Comparison of ENCODE assay signal across 17 cellular contexts in the genomic region with DNA sequence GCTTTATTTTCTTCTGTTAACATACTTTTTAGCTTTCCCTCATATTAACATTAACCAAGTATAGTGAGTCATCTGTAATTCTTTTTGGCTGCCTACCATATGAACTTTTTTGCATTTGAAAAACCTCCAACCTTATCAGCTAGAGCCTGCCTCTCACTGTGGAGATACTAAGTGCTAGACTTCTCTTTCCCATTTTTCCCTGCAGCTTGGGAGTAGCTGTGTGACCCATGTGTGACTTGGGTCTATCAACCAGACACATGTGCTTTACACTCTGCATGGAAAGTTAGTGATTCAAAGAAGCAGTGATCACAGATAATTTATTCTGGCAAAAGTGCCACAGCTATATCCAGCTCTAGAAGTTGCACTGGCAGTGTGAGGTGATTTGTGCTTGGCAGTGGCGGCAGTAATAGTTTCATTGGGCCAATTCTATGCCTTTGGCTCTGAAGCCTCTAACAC. TPM values are rescaled to one million over a fixed set of nuclear protein-coding genes. Genes with fewer than 3 reads are reported as not detected.
DNase-seq lines count a peak whose midpoint lies in the region; ATAC-seq and TF ChIP-seq lines count a peak whose summit lies in the region.
"Had no signal": no experiment of that assay in that cellular context is flagged by ENCODE, and none has a peak within 500 bp of the region (broad histone marks: within the 10 kb centered on the region; RNA-seq: fewer than 3 reads in every experiment).

No MANE protein-coding gene starts in this region.

- H3K9me3 Mint-ChIP-seq in MCF 10A (ENCODE audit: unreplicated experiment) = no peaks in the 10 kb centered on the region
- H3K9me3 Mint-ChIP-seq: activated CD4-positive, alpha-beta memory T cell treated with anti-CD3 and anti-CD28 coated beads for 36 hours; activated naive CD4-positive, alpha-beta T cell treated with anti-CD3 and anti-CD28 coated beads, Interleukin-2, amount 10 ng/mL, durations not matched to agents 7 days and 5 days had no signal

- no TSS peak for BruUV-seq in MCF 10A (replicated peaks; lab: Mats Ljungman, UMichigan)

- H3K9me3 ChIP-seq in breast epithelium (no peaks in the 10 kb centered on the region), right atrium auricular region (no peaks in the 10 kb centered on the region)

- no peak overlapping the region for H3K4me3 Mint-ChIP-seq in MCF 10A (ENCODE audit: unreplicated experiment)
- H3K4me3 Mint-ChIP-seq: activated CD4-positive, alpha-beta memory T cell treated with anti-CD3 and anti-CD28 coated beads for 36 hours; activated naive CD4-positive, alpha-beta T cell treated with anti-CD3 and anti-CD28 coated beads, Interleukin-2, amount 10 ng/mL, durations not matched to agents 7 days and 5 days had no signal

- H3K4me3 ChIP-seq in breast epithelium (no peak overlapping the region), astrocyte of the spinal cord (ENCODE audit: low read depth, low read length) (no peak overlapping the region), right atrium auricular region (no peak overlapping the region)

- CTCF ChIA-PET in MCF 10A (lab: Yijun Ruan, JAX) = no interaction called here

- TF ChIP-seq CTCF in MCF 10A (IDR thresholded peaks at IDR 0.05; ENCODE audit: unreplicated experiment) = no peak
- no peak for TF ChIP-seq CTCF in breast epithelium (IDR thresholded peaks at IDR 0.05)
- TF ChIP-seq CTCF in astrocyte of the spinal cord (IDR thresholded peaks at IDR 0.05; ENCODE audit: low read depth, low read length) = no peak
- TF ChIP-seq CTCF in right atrium auricular region (IDR thresholded peaks at IDR 0.05) = no peak

- ATAC-seq in GM21367 (IDR thresholded peaks at IDR 0.05; ENCODE audit: unreplicated experiment) (no peak), HG03457 (IDR thresholded peaks at IDR 0.05; ENCODE audit: unreplicated experiment) (no peak), HG02981 (IDR thresholded peaks at IDR 0.05; ENCODE audit: unreplicated experiment) (no peak)

- no peak for TF ChIP-seq POLR2A in breast epithelium (IDR thresholded peaks at IDR 0.05)

- H3K27me3 ChIP-seq in breast epithelium (no peaks in the 10 kb centered on the region), right atrium auricular region (no peaks in the 10 kb centered on the region)

- no peaks in the 10 kb centered on the region for H3K27me3 Mint-ChIP-seq in MCF 10A (ENCODE audit: insufficient read depth, unreplicated experiment)
- H3K27me3 Mint-ChIP-seq: activated CD4-positive, alpha-beta memory T cell treated with anti-CD3 and anti-CD28 coated beads for 36 hours; activated naive CD4-positive, alpha-beta T cell treated with anti-CD3 and anti-CD28 coated beads, Interleukin-2, amount 10 ng/mL, durations not matched to agents 7 days and 5 days; progenitor cell of endocrine pancreas had no signal

- H3K36me3 Mint-ChIP-seq in MCF 10A (ENCODE audit: insufficient read depth, unreplicated experiment) = peaks cover 79% of the 10 kb centered on the region

- no peak overlapping the region for H3K27ac Mint-ChIP-seq in MCF 10A (ENCODE audit: low read depth, unreplicated experiment)
- H3K27ac Mint-ChIP-seq: activated CD4-positive, alpha-beta memory T cell treated with anti-CD3 and anti-CD28 coated beads for 36 hours; activated naive CD4-positive, alpha-beta T cell treated with anti-CD3 and anti-CD28 coated beads, Interleukin-2, amount 10 ng/mL, durations not matched to agents 7 days and 5 days; progenitor cell of endocrine pancreas had no signal

- H3K4me1 ChIP-seq in breast epithelium = no peaks in the 10 kb centered on the region
- peaks cover 0 to 24% of the 10 kb centered on the region in 2 donors for H3K4me1 ChIP-seq in right atrium auricular region

- intact Hi-C loops in MCF 10A (cut with micrococcal nuclease) (no loop called here), breast epithelium (cut with DNase I; ENCODE audit: low total_unique reads) (no loop called here)

- peaks cover 4% of the 10 kb centered on the region for H3K36me3 ChIP-seq in breast epithelium
- H3K36me3 ChIP-seq in right atrium auricular region = peaks cover 59% of the 10 kb centered on the region

- no peak overlapping the region for H3K27ac ChIP-seq in breast epithelium
- H3K27ac ChIP-seq in right atrium auricular region = peak overlapping the region; percentile 14 to 83

- in situ Hi-C loops in astrocyte of the spinal cord (cut with HindIII; ENCODE audit: low sequenced_read_pairs) = no loop called here

- peak; percentile 8 for DNase-seq in MCF 10A (ENCODE audit: unreplicated experiment)
- DNase-seq in breast epithelium (ENCODE audit: low spot score in 2 of 2) = no peak
- DNase-seq in astrocyte of the spinal cord (ENCODE audit: low read depth, low spot score) = peak; percentile 67
- no peak for DNase-seq in right atrium auricular region (ENCODE audit: low spot score)
- DNase-seq in stimulated activated CD4-positive, alpha-beta T cell treated with anti-CD3 and anti-CD28 coated beads, Interleukin-12 subunit alpha, Interleukin-12 subunit beta, amount 100 ng/mL, for 4 hours = no peak
- DNase-seq: 8988T; activated CD4-positive, alpha-beta memory T cell treated with anti-CD3 and anti-CD28 coated beads for 36 hours; activated naive CD4-positive, alpha-beta T cell treated with anti-CD3 and anti-CD28 coated beads, Interleukin-2, amount 10 ng/mL, durations not matched to agents 7 days and 5 days; MV-4-11; NCI-H526 treated with DMSO at 0.1 percent for 48 hours; trophoblast cell had no signal

- H3K4me1 Mint-ChIP-seq in MCF 10A (ENCODE audit: insufficient read depth, unreplicated experiment) = no peaks in the 10 kb centered on the region
- H3K4me1 Mint-ChIP-seq: activated naive CD4-positive, alpha-beta T cell treated with anti-CD3 and anti-CD28 coated beads, Interleukin-2, amount 10 ng/mL, durations not matched to agents 7 days and 5 days had no signal

- POLR2A ChIA-PET in MCF 10A (lab: Yijun Ruan, JAX) = interaction anchor here (1.0 to 1.1 kb wide), 2 partner anchors 9 to 11 kb away, joined by 3 read pairs; no protein-coding TSS in a partner anchor

RNA-seq across cellular contexts. Expression of a gene that starts 36.3 kb away (rescaled TPM):
- 53.0 and 70.0 TPM in 2 replicates for total RNA-seq in MCF 10A (2022)
- total RNA-seq in breast epithelium = 10 to 100 TPM; 29.4 to 76.5 (median 51.1) TPM
- 10 to 100 TPM; 71.5 to 98.5 TPM for total RNA-seq in right atrium auricular region

RNA-seq across cellular contexts. Expression of a gene that starts 36.7 kb away (rescaled TPM):
- total RNA-seq in MCF 10A (2022) (9.9 and 14.4 TPM in 2 replicates), breast epithelium (10 to 100 TPM in 2 of 3 donors, 1 to 10 TPM in 1; 6.4 to 11.8 (median 10.5) TPM), right atrium auricular region (1 to 10 TPM; 3.6 to 4.6 TPM)

RNA-seq across cellular contexts. Expression of a gene that starts 49.7 kb away (rescaled TPM):
- not detected in 2 replicates for total RNA-seq in MCF 10A (2022)
- total RNA-seq in breast epithelium = under 1 TPM; 0.48 to 0.98 (median 0.88) TPM
- not detected for total RNA-seq in right atrium auricular region
- total RNA-seq: endothelial cell of umbilical vein, G401 had no signal

Comparison
In these comparisons a context has a peak if more than half of its experiments do, and no peak if none do; other contexts are left out.
1. DNase-seq: peak in MCF 10A (single experiment) and astrocyte of the spinal cord (single experiment); none in breast epithelium (0 of 2), right atrium auricular region (single experiment) and stimulated activated CD4-positive, alpha-beta T cell treated with anti-CD3 and anti-CD28 coated beads, Interleukin-12 subunit alpha, Interleukin-12 subunit beta, amount 100 ng/mL, for 4 hours (single experiment).
2. H3K27ac ChIP-seq: peak in right atrium auricular region (2 of 2); none in breast epithelium (0 of 2).